14 cellular contexts compared by ENCODE assay signal in genomic region chr22:24694971-24695928, GRCh38.
DNase-seq lines count a peak whose midpoint lies in the region; ATAC-seq and TF ChIP-seq lines count a peak whose summit lies in the region.
"Had no signal": no experiment of that assay in that cellular context is flagged by ENCODE, and none has a peak within 500 bp of the region (broad histone marks: within the 10 kb centered on the region; RNA-seq: fewer than 3 reads in every experiment).

No MANE protein-coding gene starts in this region.

- H3K27ac Mint-ChIP-seq in GM23338, result peak overlapping the region; percentile 46
- no peak overlapping the region for H3K27ac Mint-ChIP-seq in stimulated activated effector memory CD8-positive, alpha-beta T cell treated with anti-CD3 and anti-CD28 coated beads, Interleukin-12 subunit alpha, Interleukin-12 subunit beta, amount 100 ng/mL, for 72 hours
- H3K27ac Mint-ChIP-seq: activated naive CD8-positive, alpha-beta T cell treated with anti-CD3 and anti-CD28 coated beads, Interleukin-2, amount 50 U/mL, for 24 hours had no signal

- H3K36me3 Mint-ChIP-seq in GM23338 (ENCODE audit: low read depth), result peaks cover 3% of the 10 kb centered on the region; the same call in 2 of the 3 replicates
- no peaks in the 10 kb centered on the region for H3K36me3 Mint-ChIP-seq in stimulated activated effector memory CD8-positive, alpha-beta T cell treated with anti-CD3 and anti-CD28 coated beads, Interleukin-12 subunit alpha, Interleukin-12 subunit beta, amount 100 ng/mL, for 72 hours

- H3K4me1 ChIP-seq in GM23338 (ENCODE audit: insufficient read depth) (peaks cover 54% of the 10 kb centered on the region), iPS-20b (ENCODE audit: insufficient read depth, low read length) (peaks cover 29% of the 10 kb centered on the region; the same call in 1 of the 2 replicates)

- H3K27me3 ChIP-seq in GM23338 (ENCODE audit: insufficient read depth), result no peaks in the 10 kb centered on the region
- no peaks in the 10 kb centered on the region for H3K27me3 ChIP-seq in iPS-20b (ENCODE audit: insufficient read depth, low read length)
- H3K27me3 ChIP-seq: pancreas had no signal

- H3K36me3 ChIP-seq in GM23338 (ENCODE audit: insufficient read depth) (no peaks in the 10 kb centered on the region), iPS-20b (ENCODE audit: insufficient read depth, low read depth, low read length) (no peaks in the 10 kb centered on the region)
- H3K36me3 ChIP-seq: left ventricle myocardium inferior, pancreas had no signal

- H3K4me3 Mint-ChIP-seq in GM23338, result peak overlapping the region; percentile 18; the same call in 1 of the 3 replicates
- H3K4me3 Mint-ChIP-seq in stimulated activated effector memory CD8-positive, alpha-beta T cell treated with anti-CD3 and anti-CD28 coated beads, Interleukin-12 subunit alpha, Interleukin-12 subunit beta, amount 100 ng/mL, for 72 hours, result no peak overlapping the region
- H3K4me3 Mint-ChIP-seq: activated naive CD8-positive, alpha-beta T cell treated with anti-CD3 and anti-CD28 coated beads, Interleukin-2, amount 50 U/mL, for 24 hours had no signal

- H3F3A ChIP-seq in GM23338 (replicated peaks; ENCODE audit: low read depth), result no peaks in the 10 kb centered on the region

- H3K27me3 Mint-ChIP-seq in GM23338 (ENCODE audit: insufficient read depth, low read depth, poor library complexity), result peaks cover 7% of the 10 kb centered on the region
- H3K27me3 Mint-ChIP-seq: activated naive CD8-positive, alpha-beta T cell treated with anti-CD3 and anti-CD28 coated beads, Interleukin-2, amount 50 U/mL, for 24 hours had no signal

- peak overlapping the region; percentile 60 for H3K4me2 ChIP-seq in GM23338

- no peak overlapping the region for H2AFZ ChIP-seq in GM23338

- H4K20me1 ChIP-seq in GM23338 (replicated peaks; ENCODE audit: insufficient read depth), result no peaks in the 10 kb centered on the region

- ATAC-seq in GM23338, result peak; percentile 37
- peak; percentile 16 for ATAC-seq in stimulated activated effector memory CD8-positive, alpha-beta T cell treated with anti-CD3 and anti-CD28 coated beads, Interleukin-12 subunit alpha, Interleukin-12 subunit beta, amount 100 ng/mL, for 72 hours
- ATAC-seq in GM19035 (IDR thresholded peaks at IDR 0.05; ENCODE audit: unreplicated experiment), result no peak
- ATAC-seq: activated naive CD8-positive, alpha-beta T cell treated with anti-CD3 and anti-CD28 coated beads, Interleukin-2, amount 50 U/mL, for 24 hours; PC-3 had no signal

- peak overlapping the region; percentile 12; the same call in 1 of the 2 replicates for H3K9ac ChIP-seq in iPS-20b (ENCODE audit: low read depth, low read length)

- H3K9me3 ChIP-seq in iPS-20b (ENCODE audit: insufficient read depth, low read depth, low read length), result no peaks in the 10 kb centered on the region
- H3K9me3 ChIP-seq: left ventricle myocardium inferior, pancreas had no signal

- peaks cover 64% of the 10 kb centered on the region for H3K4me1 Mint-ChIP-seq in GM23338
- no peaks in the 10 kb centered on the region for H3K4me1 Mint-ChIP-seq in stimulated activated effector memory CD8-positive, alpha-beta T cell treated with anti-CD3 and anti-CD28 coated beads, Interleukin-12 subunit alpha, Interleukin-12 subunit beta, amount 100 ng/mL, for 72 hours
- H3K4me1 Mint-ChIP-seq: activated naive CD8-positive, alpha-beta T cell treated with anti-CD3 and anti-CD28 coated beads, Interleukin-2, amount 50 U/mL, for 24 hours had no signal

- H3K79me2 ChIP-seq in GM23338 (replicated peaks; ENCODE audit: insufficient read depth), result no peaks in the 10 kb centered on the region

- H3K9me3 Mint-ChIP-seq in GM23338, result no peaks in the 10 kb centered on the region
- H3K9me3 Mint-ChIP-seq in stimulated activated effector memory CD8-positive, alpha-beta T cell treated with anti-CD3 and anti-CD28 coated beads, Interleukin-12 subunit alpha, Interleukin-12 subunit beta, amount 100 ng/mL, for 72 hours, result no peaks in the 10 kb centered on the region
- H3K9me3 Mint-ChIP-seq: activated naive CD8-positive, alpha-beta T cell treated with anti-CD3 and anti-CD28 coated beads, Interleukin-2, amount 50 U/mL, for 24 hours had no signal

- H3K9me2 ChIP-seq in GM23338 (ENCODE audit: insufficient read depth), result peaks cover 5% of the 10 kb centered on the region; the same call in 1 of the 2 replicates

- 0 out of 2 replicates have a peak overlapping the region, but pooled peaks have one; percentile 28 for H3K27ac ChIP-seq in GM23338 (ENCODE audit: low read depth)
- peak overlapping the region; percentile 17 for H3K27ac ChIP-seq in iPS-20b (ENCODE audit: low read length)
- H3K27ac ChIP-seq: pancreas had no signal

- DNase-seq in GM23338 (ENCODE audit: low spot score) (peak; percentile 21), NCI-H2196 (lab: John Stamatoyannopoulos, UW; ENCODE audit: unreplicated experiment) (peak; percentile 57), GDM1 (lab: John Stamatoyannopoulos, UW) (no peak), foreskin melanocyte (no peak)
- no peak for DNase-seq in stimulated activated effector memory CD8-positive, alpha-beta T cell treated with anti-CD3 and anti-CD28 coated beads, Interleukin-12 subunit alpha, Interleukin-12 subunit beta, amount 100 ng/mL, for 72 hours (ENCODE audit: low spot score in 2 of 2)
- DNase-seq: activated CD8-positive, alpha-beta memory T cell treated with anti-CD3 and anti-CD28 coated beads for 24 hours; activated naive CD8-positive, alpha-beta T cell treated with anti-CD3 and anti-CD28 coated beads, Interleukin-2, amount 50 U/mL, for 24 hours; erythroblast; NCI-H187; pancreas; PC-3 had no signal

- no peak overlapping the region; the same call in 1 of the 2 replicates for H3K4me3 ChIP-seq in GM23338
- no peak overlapping the region for H3K4me3 ChIP-seq in iPS-20b (ENCODE audit: low read length)
- H3K4me3 ChIP-seq: left ventricle myocardium inferior, pancreas had no signal

- TF ChIP-seq CTCF in GM23338 (conservative IDR thresholded peaks at IDR 0.05; ENCODE audit: low read depth in 2 of 2), result no peak

TF ChIP-seq in GM23338, 12 proteins besides CTCF, POLR2A, EP300 and RAD21:
- TF ChIP-seq JUNB (IDR thresholded peaks at IDR 0.05; ENCODE audit: unreplicated experiment), result no peak
- no peak for TF ChIP-seq ETS1 (IDR thresholded peaks at IDR 0.05)
- no peak for TF ChIP-seq STAT1 (IDR thresholded peaks at IDR 0.05; ENCODE audit: unreplicated experiment)
- no peak for TF ChIP-seq EZH2phosphoT487 (IDR thresholded peaks at IDR 0.05; ENCODE audit: unreplicated experiment)

Comparison
In these comparisons a context has a peak if more than half of its experiments do, and no peak if none do; other contexts are left out.
1. DNase-seq: peak in GM23338 (single experiment) and NCI-H2196 (single experiment); none in stimulated activated effector memory CD8-positive, alpha-beta T cell treated with anti-CD3 and anti-CD28 coated beads, Interleukin-12 subunit alpha, Interleukin-12 subunit beta, amount 100 ng/mL, for 72 hours (0 of 2), GDM1 (single experiment) and foreskin melanocyte (single experiment).